ENCODE assay signal across 8 cellular contexts in the genomic region with DNA sequence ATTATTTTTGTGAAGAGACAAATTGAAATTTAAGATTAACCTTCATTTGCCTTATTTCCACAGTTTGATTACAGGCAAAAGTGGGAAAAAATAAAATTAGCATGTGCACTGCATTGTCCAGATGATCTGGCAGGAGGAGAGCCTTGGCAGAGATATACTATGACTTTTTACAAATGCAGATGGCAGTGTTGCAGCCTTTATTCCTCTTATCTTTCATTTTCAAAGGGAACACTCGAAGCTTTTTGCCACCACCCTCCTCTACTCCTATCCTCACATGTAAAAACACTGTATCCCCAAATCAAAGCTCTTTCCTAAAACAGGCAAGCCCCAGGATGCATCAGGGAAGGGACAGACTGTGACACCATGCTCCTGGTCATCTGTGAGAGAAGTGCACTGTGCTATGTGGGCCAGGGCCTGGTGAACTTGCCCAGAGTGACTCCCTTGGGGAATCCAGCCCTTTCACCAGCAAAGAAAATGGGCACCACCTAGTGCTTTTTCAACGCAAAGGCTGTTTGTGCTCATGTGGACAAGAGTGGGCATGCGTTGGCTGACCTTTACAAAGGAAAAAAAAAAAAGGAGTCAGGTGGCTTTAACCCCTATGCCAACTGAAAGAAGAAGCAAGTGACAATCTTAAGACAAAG.
A peak's percentile ranks its signal among the peaks of the same experiment; 100 is the strongest.
DNase-seq lines count a peak whose midpoint lies in the region; ATAC-seq and TF ChIP-seq lines count a peak whose summit lies in the region.
"Had no signal": no experiment of that assay in that cellular context is flagged by ENCODE, and none has a peak within 500 bp of the region (broad histone marks: within the 10 kb centered on the region; RNA-seq: fewer than 3 reads in every experiment).

No MANE protein-coding gene starts in this region.

- H4K20me1 ChIP-seq in GM23338 (replicated peaks; ENCODE audit: insufficient read depth) = no peaks in the 10 kb centered on the region

- H3K27ac ChIP-seq in GM23338 (ENCODE audit: low read depth) = no peak overlapping the region; the same call in 1 of the 2 replicates

- H3K4me2 ChIP-seq in GM23338 = peak overlapping the region; percentile 44; the same call in 1 of the 2 replicates

- H3K27me3 Mint-ChIP-seq in GM23338 (ENCODE audit: insufficient read depth, low read depth, poor library complexity) (no peaks in the 10 kb centered on the region), T-cell (peaks cover 0 to 13% of the 10 kb centered on the region in 2 donors)

- H3K36me3 ChIP-seq in GM23338 (ENCODE audit: insufficient read depth) (no peaks in the 10 kb centered on the region), mucosa of descending colon (ENCODE audit: low read depth) (no peaks in the 10 kb centered on the region)

- H3K4me1 Mint-ChIP-seq in GM23338 = peaks cover 83% of the 10 kb centered on the region
- H3K4me1 Mint-ChIP-seq in T-cell = no peaks in the 10 kb centered on the region

- H3F3A ChIP-seq in GM23338 (replicated peaks; ENCODE audit: low read depth) = no peaks in the 10 kb centered on the region

- TF ChIP-seq CTCF in GM23338 (conservative IDR thresholded peaks at IDR 0.05; ENCODE audit: low read depth in 2 of 2) (peak; percentile 56 to 80), mucosa of descending colon (IDR thresholded peaks at IDR 0.05) (no peak)

- intact Hi-C loops in mucosa of descending colon (cut with DNase I, micrococcal nuclease) = no loop called here

- H3K9me3 Mint-ChIP-seq in GM23338 = no peaks in the 10 kb centered on the region
- no peaks in the 10 kb centered on the region for H3K9me3 Mint-ChIP-seq in T-cell
- H3K9me3 Mint-ChIP-seq: T-helper 1 cell treated with Interleukin-12 subunit alpha and Interleukin-12 subunit beta and Interleukin-4 antibody, amounts not matched to agents 30 μg/mL and 1 μg/mL, for 36 hours had no signal

- H3K4me1 ChIP-seq in GM23338 (ENCODE audit: insufficient read depth) (peaks cover 82% of the 10 kb centered on the region), mucosa of descending colon (ENCODE audit: low read depth) (no peaks in the 10 kb centered on the region)

- H3K27me3 ChIP-seq in GM23338 (ENCODE audit: insufficient read depth) = no peaks in the 10 kb centered on the region

- no peaks in the 10 kb centered on the region for H3K9me2 ChIP-seq in GM23338 (ENCODE audit: insufficient read depth)

- POLR2A ChIA-PET in T-cell (lab: Charles Lee) = no interaction called here

- no peak overlapping the region for H2AFZ ChIP-seq in GM23338

- H3K4me3 Mint-ChIP-seq in GM23338 (no peak overlapping the region), T-cell (no peak overlapping the region)
- H3K4me3 Mint-ChIP-seq: T-helper 1 cell treated with Interleukin-12 subunit alpha and Interleukin-12 subunit beta and Interleukin-4 antibody, amounts not matched to agents 30 μg/mL and 1 μg/mL, for 36 hours had no signal

- H3K4me3 ChIP-seq in GM23338 (no peak overlapping the region), mucosa of descending colon (no peak overlapping the region)

- H3K36me3 Mint-ChIP-seq in GM23338 (ENCODE audit: low read depth) (no peaks in the 10 kb centered on the region), T-cell (no peaks in the 10 kb centered on the region)

- ATAC-seq in GM23338 (peak; percentile 89), mucosa of descending colon (peak; percentile 50), T-cell (replicated peaks in 1 of 4) (no peak)

- H3K27ac Mint-ChIP-seq in GM23338 (peak overlapping the region; percentile 78), T-cell (no peak overlapping the region)
- H3K27ac Mint-ChIP-seq: T-helper 1 cell treated with Interleukin-12 subunit alpha and Interleukin-12 subunit beta and Interleukin-4 antibody, amounts not matched to agents 30 μg/mL and 1 μg/mL, for 36 hours had no signal

- CTCF ChIA-PET in T-cell (lab: Charles Lee) = no interaction called here

- DNase-seq in GM23338 (ENCODE audit: low spot score) (peak; percentile 72), NCI-H460 (ENCODE audit: extremely low read depth, low read depth) (peak; percentile 57), dermis blood vessel endothelial cell (peak; percentile 32), mucosa of descending colon (peak in 1 of 3 donors; percentile 10), putamen (ENCODE audit: low spot score) (no peak), T-cell (no peak)
- no peak for DNase-seq in effector CD4-positive, alpha-beta T cell

- no peaks in the 10 kb centered on the region for H3K9me3 ChIP-seq in mucosa of descending colon

- 0 out of 2 replicates have a peak, but pooled peaks cover under 1% of the 10 kb centered on the region for H3K79me2 ChIP-seq in GM23338 (replicated peaks; ENCODE audit: insufficient read depth)

TF ChIP-seq in GM23338, 12 proteins besides CTCF, POLR2A, EP300 and RAD21 (continues in another document):
- no peak for TF ChIP-seq ZNF114 (CRISPR knock-in tag; IDR thresholded peaks at IDR 0.05)
- TF ChIP-seq EZH2 (IDR thresholded peaks at IDR 0.05; ENCODE audit: low read depth, unreplicated experiment) = no peak
- TF ChIP-seq, protein P1, sequence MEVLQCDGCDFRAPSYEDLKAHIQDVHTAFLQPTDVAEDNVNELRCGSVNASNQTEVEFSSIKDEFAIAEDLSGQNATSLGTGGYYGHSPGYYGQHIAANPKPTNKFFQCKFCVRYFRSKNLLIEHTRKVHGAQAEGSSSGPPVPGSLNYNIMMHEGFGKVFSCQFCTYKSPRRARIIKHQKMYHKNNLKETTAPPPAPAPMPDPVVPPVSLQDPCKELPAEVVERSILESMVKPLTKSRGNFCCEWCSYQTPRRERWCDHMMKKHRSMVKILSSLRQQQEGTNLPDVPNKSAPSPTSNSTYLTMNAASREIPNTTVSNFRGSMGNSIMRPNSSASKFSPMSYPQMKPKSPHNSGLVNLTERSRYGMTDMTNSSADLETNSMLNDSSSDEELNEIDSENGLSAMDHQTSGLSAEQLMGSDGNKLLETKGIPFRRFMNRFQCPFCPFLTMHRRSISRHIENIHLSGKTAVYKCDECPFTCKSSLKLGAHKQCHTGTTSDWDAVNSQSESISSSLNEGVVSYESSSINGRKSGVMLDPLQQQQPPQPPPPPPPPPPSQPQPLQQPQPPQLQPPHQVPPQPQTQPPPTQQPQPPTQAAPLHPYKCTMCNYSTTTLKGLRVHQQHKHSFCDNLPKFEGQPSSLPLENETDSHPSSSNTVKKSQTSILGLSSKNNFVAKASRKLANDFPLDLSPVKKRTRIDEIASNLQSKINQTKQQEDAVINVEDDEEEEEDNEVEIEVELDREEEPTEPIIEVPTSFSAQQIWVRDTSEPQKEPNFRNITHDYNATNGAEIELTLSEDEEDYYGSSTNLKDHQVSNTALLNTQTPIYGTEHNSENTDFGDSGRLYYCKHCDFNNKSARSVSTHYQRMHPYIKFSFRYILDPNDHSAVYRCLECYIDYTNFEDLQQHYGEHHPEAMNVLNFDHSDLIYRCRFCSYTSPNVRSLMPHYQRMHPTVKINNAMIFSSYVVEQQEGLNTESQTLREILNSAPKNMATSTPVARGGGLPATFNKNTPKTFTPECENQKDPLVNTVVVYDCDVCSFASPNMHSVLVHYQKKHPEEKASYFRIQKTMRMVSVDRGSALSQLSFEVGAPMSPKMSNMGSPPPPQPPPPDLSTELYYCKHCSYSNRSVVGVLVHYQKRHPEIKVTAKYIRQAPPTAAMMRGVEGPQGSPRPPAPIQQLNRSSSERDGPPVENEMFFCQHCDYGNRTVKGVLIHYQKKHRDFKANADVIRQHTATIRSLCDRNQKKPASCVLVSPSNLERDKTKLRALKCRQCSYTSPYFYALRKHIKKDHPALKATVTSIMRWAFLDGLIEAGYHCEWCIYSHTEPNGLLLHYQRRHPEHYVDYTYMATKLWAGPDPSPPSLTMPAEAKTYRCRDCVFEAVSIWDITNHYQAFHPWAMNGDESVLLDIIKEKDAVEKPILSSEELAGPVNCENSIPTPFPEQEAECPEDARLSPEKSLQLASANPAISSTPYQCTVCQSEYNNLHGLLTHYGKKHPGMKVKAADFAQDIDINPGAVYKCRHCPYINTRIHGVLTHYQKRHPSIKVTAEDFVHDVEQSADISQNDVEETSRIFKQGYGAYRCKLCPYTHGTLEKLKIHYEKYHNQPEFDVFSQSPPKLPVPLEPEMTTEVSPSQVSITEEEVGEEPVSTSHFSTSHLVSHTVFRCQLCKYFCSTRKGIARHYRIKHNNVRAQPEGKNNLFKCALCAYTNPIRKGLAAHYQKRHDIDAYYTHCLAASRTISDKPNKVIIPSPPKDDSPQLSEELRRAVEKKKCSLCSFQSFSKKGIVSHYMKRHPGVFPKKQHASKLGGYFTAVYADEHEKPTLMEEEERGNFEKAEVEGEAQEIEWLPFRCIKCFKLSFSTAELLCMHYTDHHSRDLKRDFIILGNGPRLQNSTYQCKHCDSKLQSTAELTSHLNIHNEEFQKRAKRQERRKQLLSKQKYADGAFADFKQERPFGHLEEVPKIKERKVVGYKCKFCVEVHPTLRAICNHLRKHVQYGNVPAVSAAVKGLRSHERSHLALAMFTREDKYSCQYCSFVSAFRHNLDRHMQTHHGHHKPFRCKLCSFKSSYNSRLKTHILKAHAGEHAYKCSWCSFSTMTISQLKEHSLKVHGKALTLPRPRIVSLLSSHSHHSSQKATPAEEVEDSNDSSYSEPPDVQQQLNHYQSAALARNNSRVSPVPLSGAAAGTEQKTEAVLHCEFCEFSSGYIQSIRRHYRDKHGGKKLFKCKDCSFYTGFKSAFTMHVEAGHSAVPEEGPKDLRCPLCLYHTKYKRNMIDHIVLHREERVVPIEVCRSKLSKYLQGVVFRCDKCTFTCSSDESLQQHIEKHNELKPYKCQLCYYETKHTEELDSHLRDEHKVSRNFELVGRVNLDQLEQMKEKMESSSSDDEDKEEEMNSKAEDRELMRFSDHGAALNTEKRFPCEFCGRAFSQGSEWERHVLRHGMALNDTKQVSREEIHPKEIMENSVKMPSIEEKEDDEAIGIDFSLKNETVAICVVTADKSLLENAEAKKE (CRISPR knock-in tag; IDR thresholded peaks at IDR 0.05) = no peak
- TF ChIP-seq CREB1 (CRISPR knock-in tag; IDR thresholded peaks at IDR 0.05; ENCODE audit: low read depth) = no peak
- TF ChIP-seq, protein P2, sequence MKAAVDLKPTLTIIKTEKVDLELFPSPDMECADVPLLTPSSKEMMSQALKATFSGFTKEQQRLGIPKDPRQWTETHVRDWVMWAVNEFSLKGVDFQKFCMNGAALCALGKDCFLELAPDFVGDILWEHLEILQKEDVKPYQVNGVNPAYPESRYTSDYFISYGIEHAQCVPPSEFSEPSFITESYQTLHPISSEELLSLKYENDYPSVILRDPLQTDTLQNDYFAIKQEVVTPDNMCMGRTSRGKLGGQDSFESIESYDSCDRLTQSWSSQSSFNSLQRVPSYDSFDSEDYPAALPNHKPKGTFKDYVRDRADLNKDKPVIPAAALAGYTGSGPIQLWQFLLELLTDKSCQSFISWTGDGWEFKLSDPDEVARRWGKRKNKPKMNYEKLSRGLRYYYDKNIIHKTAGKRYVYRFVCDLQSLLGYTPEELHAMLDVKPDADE (IDR thresholded peaks at IDR 0.05) = no peak
- no peak for TF ChIP-seq JUNB (IDR thresholded peaks at IDR 0.05; ENCODE audit: unreplicated experiment)
- TF ChIP-seq POLR2AphosphoS5 (IDR thresholded peaks at IDR 0.05; ENCODE audit: low read depth) = no peak
- no peak for TF ChIP-seq EZH2phosphoT487 (IDR thresholded peaks at IDR 0.05; ENCODE audit: unreplicated experiment)
- no peak for TF ChIP-seq ZNF331 (CRISPR knock-in tag; IDR thresholded peaks at IDR 0.05; ENCODE audit: low read depth)
- no peak for TF ChIP-seq STAT1 (IDR thresholded peaks at IDR 0.05; ENCODE audit: unreplicated experiment)

Comparison
In these comparisons a context has a peak if more than half of its experiments do, and no peak if none do; other contexts are left out.
1. ATAC-seq: peak in GM23338 (single experiment) and mucosa of descending colon (single experiment); none in T-cell (0 of 4).
2. DNase-seq: peak in GM23338 (single experiment), NCI-H460 (single experiment) and dermis blood vessel endothelial cell (single experiment); none in putamen (single experiment), T-cell (0 of 34) and effector CD4-positive, alpha-beta T cell (single experiment).